9 cellular contexts compared by ENCODE assay signal in the genomic region with DNA sequence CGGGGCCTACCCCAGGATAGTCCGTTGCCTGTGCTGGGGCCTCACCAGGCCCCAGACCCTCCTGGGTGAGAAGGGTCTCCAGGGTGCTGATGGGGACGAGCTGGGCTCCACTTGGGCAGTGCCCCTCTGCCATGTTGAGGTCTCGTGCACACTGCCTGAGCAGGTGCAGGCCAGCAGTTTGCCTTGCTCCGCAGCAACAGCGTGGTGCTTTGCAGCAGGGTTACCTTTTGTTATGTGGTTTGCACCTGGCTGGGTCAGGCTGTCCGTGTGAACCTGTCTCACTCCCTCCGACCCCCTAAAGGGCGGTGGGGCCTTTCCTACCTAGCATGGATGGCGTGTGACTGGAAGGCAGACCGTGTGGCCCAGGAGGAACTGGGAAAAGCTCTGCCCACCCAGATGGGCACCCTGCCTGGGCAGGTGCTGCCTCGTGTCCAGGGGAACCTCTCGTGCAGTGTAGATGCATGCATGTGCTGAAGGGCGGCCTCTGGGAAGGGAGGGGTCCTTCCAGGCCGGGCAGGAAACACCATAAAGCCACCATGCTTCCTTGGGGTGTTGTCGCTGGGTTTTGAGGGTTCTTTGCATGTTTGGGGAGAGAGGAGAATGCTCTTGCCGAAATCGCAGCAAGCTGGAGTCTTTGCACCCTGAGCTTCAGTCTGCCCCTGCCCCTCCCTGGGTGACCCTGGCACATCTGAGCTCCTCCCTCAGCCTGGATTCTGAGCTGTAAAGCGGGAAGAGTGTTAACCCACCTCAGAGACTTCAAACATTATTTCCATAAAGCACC.
DNase-seq lines count a peak whose midpoint lies in the region; ATAC-seq and TF ChIP-seq lines count a peak whose summit lies in the region.
"Had no signal": no experiment of that assay in that cellular context is flagged by ENCODE, and none has a peak within 500 bp of the region (broad histone marks: within the 10 kb centered on the region; RNA-seq: fewer than 3 reads in every experiment).

No MANE protein-coding gene starts in this region.

- H3K9me3 ChIP-seq in KOPT-K1 (ENCODE audit: insufficient read depth, low read length, poor library complexity, severe bottlenecking): no peaks in the 10 kb centered on the region
- no peaks in the 10 kb centered on the region for H3K9me3 ChIP-seq in mucosa of descending colon

- peak overlapping the region; percentile 100 for H3K27ac ChIP-seq in KOPT-K1 (ENCODE audit: low read depth, low read length, poor library complexity, severe bottlenecking)

- in situ Hi-C loops in GM13976 (cut with MboI; ENCODE audit: low sequenced_read_pairs, unreplicated experiment): no loop called here

- H3K36me3 ChIP-seq in KOPT-K1 (ENCODE audit: insufficient read depth, low read length) (peaks cover 47% of the 10 kb centered on the region), mucosa of descending colon (ENCODE audit: low read depth) (no peaks in the 10 kb centered on the region)

- H3K27ac Mint-ChIP-seq in chondrocyte (ENCODE audit: unreplicated experiment): peak overlapping the region; percentile 82
- H3K27ac Mint-ChIP-seq: IgD-negative memory B cell had no signal

- CTCF ChIA-PET in AG04449 (lab: Yijun Ruan, JAX): interaction anchor here (0.6 to 6.7 kb wide), 8 partner anchors 13 to 80 kb away, joined by 3 to 50 read pairs (median 6); no protein-coding TSS in a partner anchor

- POLR2A ChIA-PET in AG04449 (lab: Yijun Ruan, JAX): interaction anchor here (1.7 to 2.8 kb wide), 3 partner anchors 7 to 43 kb away, joined by 5 to 12 read pairs (median 6); no protein-coding TSS in a partner anchor

- H3K9me3 Mint-ChIP-seq in chondrocyte (ENCODE audit: low read depth): no peaks in the 10 kb centered on the region
- H3K9me3 Mint-ChIP-seq: IgD-negative memory B cell had no signal

- H3K27me3 Mint-ChIP-seq in chondrocyte (ENCODE audit: low read depth): no peaks in the 10 kb centered on the region
- H3K27me3 Mint-ChIP-seq: IgD-negative memory B cell had no signal

- H3K4me3 ChIP-seq in AG04449 (ENCODE audit: low read depth, low read length) (peak overlapping the region; percentile 77), mucosa of descending colon (no peak overlapping the region)

- intact Hi-C loops in mucosa of descending colon (cut with DNase I, micrococcal nuclease): loop anchor here in 1 of 2 donors (10.0 kb wide), 1 partner anchor 60 kb away; no protein-coding TSS in a partner anchor

- DNase-seq in AG04449 (ENCODE audit: low read depth, low spot score) (no peak), chondrocyte (ENCODE audit: low spot score) (peak; percentile 78), mucosa of descending colon (peak in 2 of 3 donors; percentile 47 to 56), GM13976 (ENCODE audit: low spot score) (no peak), NCI-H510A (lab: John Stamatoyannopoulos, UW) (no peak)

- TF ChIP-seq CTCF in AG04449 (IDR thresholded peaks at IDR 0.05; ENCODE audit: insufficient read depth, low read length, missing control alignments) (no peak), chondrocyte (IDR thresholded peaks at IDR 0.05) (no peak), mucosa of descending colon (IDR thresholded peaks at IDR 0.05) (no peak), GM13976 (IDR thresholded peaks at IDR 0.05; ENCODE audit: borderline replicate concordance, control extremely low read depth, extremely low read depth, insufficient read depth, missing control alignments) (no peak)

- H3K4me3 Mint-ChIP-seq in chondrocyte (ENCODE audit: unreplicated experiment): peak overlapping the region; percentile 87

- peaks cover 10% of the 10 kb centered on the region for H3K36me3 Mint-ChIP-seq in chondrocyte (ENCODE audit: low read depth)
- H3K36me3 Mint-ChIP-seq: IgD-negative memory B cell had no signal

- H3K4me1 Mint-ChIP-seq in chondrocyte (ENCODE audit: low read depth): peaks cover 59% of the 10 kb centered on the region

- peaks cover 29% of the 10 kb centered on the region for H3K4me1 ChIP-seq in mucosa of descending colon (ENCODE audit: low read depth)

- ATAC-seq in mucosa of descending colon (no peak), HG03097 (IDR thresholded peaks at IDR 0.05; ENCODE audit: low FRiP score, unreplicated experiment) (no peak), HG02840 (IDR thresholded peaks at IDR 0.05; ENCODE audit: low FRiP score, unreplicated experiment) (no peak)

Comparison
In these comparisons a context has a peak if more than half of its experiments do, and no peak if none do; other contexts are left out.
1. DNase-seq: peak in chondrocyte (single experiment) and mucosa of descending colon (2 of 3); none in AG04449 (single experiment), GM13976 (single experiment) and NCI-H510A (single experiment).